In the genomic region with DNA sequence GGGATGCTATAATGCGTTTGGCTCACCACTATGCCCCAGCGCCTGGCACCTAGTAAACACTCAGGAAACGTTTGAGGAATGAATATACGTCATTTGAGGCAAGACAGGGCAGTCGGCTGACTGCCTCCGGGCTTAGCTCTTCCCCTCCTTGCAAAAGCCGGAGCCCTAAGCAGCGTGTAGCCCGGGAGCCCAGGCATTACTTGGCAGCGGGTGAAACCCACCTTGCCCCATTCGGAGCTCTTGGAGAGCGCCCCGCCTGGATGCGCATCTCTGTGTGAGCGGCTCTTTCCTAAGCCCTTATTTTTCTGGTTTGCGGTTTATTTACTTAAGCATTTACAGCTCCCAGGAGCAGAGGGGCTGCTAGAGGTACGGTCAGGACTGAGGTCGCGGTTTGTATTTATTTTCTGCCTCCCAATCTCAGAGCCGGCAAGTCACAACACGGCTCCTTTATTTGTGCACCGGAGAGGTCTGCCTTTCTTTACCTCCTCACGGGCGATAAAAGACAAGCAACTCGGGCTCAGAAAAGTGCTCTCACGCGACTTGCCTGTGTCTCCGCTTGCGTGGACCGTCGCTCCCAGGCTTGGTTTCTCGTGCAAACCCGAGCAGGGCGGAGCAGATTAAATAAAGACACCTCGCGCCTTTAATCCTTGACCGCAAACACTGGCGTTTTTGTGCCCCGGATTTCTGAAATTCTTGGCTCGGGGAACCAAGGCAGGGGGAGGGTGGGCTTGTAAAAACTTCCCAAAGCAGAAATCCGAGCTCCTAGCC, we compare ENCODE assay signal across 8 cellular contexts. TPM values are rescaled to one million over a fixed set of nuclear protein-coding genes. Genes with fewer than 3 reads are reported as not detected.
DNase-seq lines count a peak whose midpoint lies in the region; ATAC-seq, FAIRE-seq and TF ChIP-seq lines count a peak whose summit lies in the region.

No MANE protein-coding gene starts in this region.

- H3K36me3 ChIP-seq in endothelial cell of umbilical vein (ENCODE audit: control insufficient read depth in 2 of 2, extremely low read depth in 1 of 2, insufficient read depth in 2 of 2, low read length in 2 of 2) = no peaks in the 10 kb centered on the region

- intact Hi-C loops in endothelial cell of umbilical vein (cut with micrococcal nuclease) = loop anchor here (1.0 to 10.0 kb wide), 12 partner anchors 18 to 1318 kb away; a partner anchor contains a TSS

- no peak overlapping the region for H3K56ac ChIP-seq in H9 (ENCODE audit: insufficient read length, low read depth, low read length)

- no peak overlapping the region for H4K5ac ChIP-seq in H9 (ENCODE audit: insufficient read length, low read depth, low read length)

- H3K14ac ChIP-seq in H9 (ENCODE audit: insufficient read depth, low read length) = no peak overlapping the region

- no CpG with 5 or more reads among the region's 41 CpGs for WGBS in H9 (ENCODE audit: extremely low coverage, insufficient read length, low lambda C conversion rate)

- no peak overlapping the region for H3T11ph ChIP-seq in H9 (ENCODE audit: low read length)

- H2AK5ac ChIP-seq in H9 (ENCODE audit: insufficient read length, low read length) = no peak overlapping the region

- H3K27ac ChIP-seq in C4-2B (peak overlapping the region; percentile 64), H9 (ENCODE audit: insufficient read length, low read depth, low read length) (no peak overlapping the region), endothelial cell of umbilical vein (ENCODE audit: insufficient read depth, low read depth, low read length) (peak overlapping the region; percentile 80)

- no peak for FAIRE-seq in endothelial cell of umbilical vein (lab: Jason Lieb, UNC)

- no peak overlapping the region for H2BK5ac ChIP-seq in H9 (ENCODE audit: insufficient read length, low read length)

- H3K4me1 ChIP-seq in H9 (ENCODE audit: insufficient read depth, low read length) (0 out of 2 replicates have a peak, but pooled peaks cover 2% of the 10 kb centered on the region), endothelial cell of umbilical vein (ENCODE audit: control insufficient read depth, extremely low read depth, insufficient read depth, low read length) (peaks cover 24% of the 10 kb centered on the region)

- H3K4me1 Mint-ChIP-seq in H9 = peaks cover 13 to 16% of the 10 kb centered on the region in 2 experiments
- H3K4me1 Mint-ChIP-seq in stimulated activated naive CD8-positive, alpha-beta T cell treated with anti-CD3 and anti-CD28 coated beads, Interleukin-15, amount 100 ng/mL, for 72 hours = peaks cover 38% of the 10 kb centered on the region

- peak; percentile 67 for DNase-seq in H9
- peak; percentile 60 for DNase-seq in NCI-H69 (lab: John Stamatoyannopoulos, UW)
- peak; percentile 75 for DNase-seq in activated CD8-positive, alpha-beta memory T cell treated with anti-CD3 and anti-CD28 coated beads, Interleukin-2, amount 50 U/mL, for 48 hours
- DNase-seq in endothelial cell of umbilical vein (ENCODE audit: low read depth, low spot score) = peak; percentile 65
- DNase-seq in middle frontal gyrus (ENCODE audit: extremely low spot score, low spot score) = peak; percentile 8
- peak; percentile 39 to 47 for DNase-seq in stimulated activated naive CD8-positive, alpha-beta T cell treated with anti-CD3 and anti-CD28 coated beads, Interleukin-15, amount 100 ng/mL, for 72 hours

- H3K36me3 Mint-ChIP-seq in H9 (ENCODE audit: insufficient read depth in 1 of 3, low read depth in 3 of 3) = no peaks in the 10 kb centered on the region

- no peak overlapping the region for H2BK120ac ChIP-seq in H9 (ENCODE audit: low read depth, low read length, poor library complexity, severe bottlenecking)

- no peak overlapping the region for H4K8ac ChIP-seq in H9 (replicated peaks; ENCODE audit: insufficient read length, low read depth, low read length)

- peak overlapping the region; percentile 82 for H3K4me2 ChIP-seq in H9 (ENCODE audit: insufficient read depth, insufficient read length, low read length)
- peak overlapping the region; percentile 95 for H3K4me2 ChIP-seq in endothelial cell of umbilical vein (ENCODE audit: insufficient read depth, low read length)

- peaks cover 16% of the 10 kb centered on the region for H3K23me2 ChIP-seq in H9 (ENCODE audit: insufficient read length, low read depth, low read length, poor library complexity, severe bottlenecking)

- H4K20me1 ChIP-seq in H9 (ENCODE audit: control insufficient read depth, insufficient read depth, insufficient read length) = no peaks in the 10 kb centered on the region
- H4K20me1 ChIP-seq in endothelial cell of umbilical vein (replicated peaks; ENCODE audit: control insufficient read depth, extremely low read depth, insufficient read depth, low read length) = no peaks in the 10 kb centered on the region

- H3K9me1 ChIP-seq in endothelial cell of umbilical vein (replicated peaks; ENCODE audit: control insufficient read depth, extremely low read depth, insufficient read depth, low read length) = no peaks in the 10 kb centered on the region

- H4K91ac ChIP-seq in H9 (ENCODE audit: insufficient read length, low read depth, low read length) = no peak overlapping the region

- no peaks in the 10 kb centered on the region for H3K79me1 ChIP-seq in H9 (ENCODE audit: insufficient read depth, low read depth, low read length, poor library complexity, severe bottlenecking)

- TF ChIP-seq CTCF in C4-2B (conservative IDR thresholded peaks at IDR 0.05) (no peak), H9 (conservative IDR thresholded peaks at IDR 0.05) (0 out of 3 replicates have a peak, but pooled peaks have one; percentile 11), endothelial cell of umbilical vein (IDR thresholded peaks at IDR 0.05; ENCODE audit: extremely low read depth in 1 of 2, insufficient read depth in 1 of 2, low read depth in 1 of 2, low read length in 2 of 2) (no peak)

- no peak for TF ChIP-seq POLR2A in endothelial cell of umbilical vein (IDR thresholded peaks at IDR 0.05; ENCODE audit: low read depth, low read length)

- peak overlapping the region; percentile 68 for H3K9ac ChIP-seq in H9 (ENCODE audit: extremely low read depth, insufficient read length, low read length)
- H3K9ac ChIP-seq in endothelial cell of umbilical vein (replicated peaks; ENCODE audit: extremely low read depth, insufficient read depth, low read length) = peak overlapping the region; percentile 88

- H3K9me3 ChIP-seq in H9 (ENCODE audit: control insufficient read depth, low read depth, low read length) (no peaks in the 10 kb centered on the region), endothelial cell of umbilical vein (replicated peaks; ENCODE audit: control insufficient read depth, insufficient read depth, low read length) (no peaks in the 10 kb centered on the region)

- H2AFZ ChIP-seq in H9 (ENCODE audit: low read length) = peak overlapping the region; percentile 76
- H2AFZ ChIP-seq in endothelial cell of umbilical vein (ENCODE audit: low read depth, low read length) = peak overlapping the region; percentile 92

- H3K4me3 ChIP-seq in endothelial cell of umbilical vein (replicated peaks in 1 of 3; ENCODE audit: insufficient read depth in 1 of 3, low read depth in 1 of 3, low read length in 3 of 3) = peak overlapping the region; percentile 75 to 88 (median 85)

- no peak overlapping the region for H3K23ac ChIP-seq in H9 (ENCODE audit: insufficient read length, low read depth, low read length)

- CTCF ChIA-PET in endothelial cell of umbilical vein (lab: Charles Lee) = interaction anchor here (0.6 to 8.6 kb wide), 13 partner anchors 11 to 142 kb away, joined by 3 to 111 read pairs (median 4); a partner anchor contains a TSS

- no peak overlapping the region for H2BK15ac ChIP-seq in H9 (ENCODE audit: low read depth, low read length)

- no peaks in the 10 kb centered on the region for H3K9me3 Mint-ChIP-seq in H9
- H3K9me3 Mint-ChIP-seq in stimulated activated naive CD8-positive, alpha-beta T cell treated with anti-CD3 and anti-CD28 coated beads, Interleukin-15, amount 100 ng/mL, for 72 hours = no peaks in the 10 kb centered on the region

- peak; percentile 15 for ATAC-seq in stimulated activated naive CD8-positive, alpha-beta T cell treated with anti-CD3 and anti-CD28 coated beads, Interleukin-15, amount 100 ng/mL, for 72 hours
- no peak for ATAC-seq in HG02763 (IDR thresholded peaks at IDR 0.05; ENCODE audit: unreplicated experiment)

- H3K4me3 Mint-ChIP-seq in H9 = peak overlapping the region; percentile 88 to 92
- peak overlapping the region; percentile 86 to 97 for H3K4me3 Mint-ChIP-seq in stimulated activated naive CD8-positive, alpha-beta T cell treated with anti-CD3 and anti-CD28 coated beads, Interleukin-15, amount 100 ng/mL, for 72 hours

- H3K27me3 ChIP-seq in H9 (ENCODE audit: insufficient read depth, low read length) (no peaks in the 10 kb centered on the region), endothelial cell of umbilical vein (ENCODE audit: control insufficient read depth in 2 of 2, insufficient read depth in 2 of 2, low read length in 2 of 2) (peaks cover 0 to 2% of the 10 kb centered on the region in 2 experiments)

- peak overlapping the region; percentile 81 to 98 (median 83); a peak in 5 of 7 replicates for H3K27ac Mint-ChIP-seq in H9
- peak overlapping the region; percentile 75 to 97 for H3K27ac Mint-ChIP-seq in stimulated activated naive CD8-positive, alpha-beta T cell treated with anti-CD3 and anti-CD28 coated beads, Interleukin-15, amount 100 ng/mL, for 72 hours

- H2BK12ac ChIP-seq in H9 (ENCODE audit: insufficient read length, low read depth, low read length) = no peak overlapping the region

- TSS peak; percentile 77 for BruUV-seq in endothelial cell of umbilical vein (replicated peaks; lab: Mats Ljungman, UMichigan)

- POLR2A ChIA-PET in endothelial cell of umbilical vein (lab: Charles Lee) = interaction anchor here (0.5 to 2.7 kb wide), 24 partner anchors 12 to 695 kb away, joined by 3 to 26 read pairs (median 5); a partner anchor contains a TSS

- dilution Hi-C loops in endothelial cell of umbilical vein (cut with MboI; ENCODE audit: extremely low pct_ligation_motif_present, low sequenced_read_pairs) = no loop called here

- H3K4ac ChIP-seq in H9 (ENCODE audit: low read depth, low read length) = no peak overlapping the region

- H3K27me3 Mint-ChIP-seq in H9 (ENCODE audit: low read depth) = peaks cover 54% of the 10 kb centered on the region
- peaks cover 10% of the 10 kb centered on the region for H3K27me3 Mint-ChIP-seq in stimulated activated naive CD8-positive, alpha-beta T cell treated with anti-CD3 and anti-CD28 coated beads, Interleukin-15, amount 100 ng/mL, for 72 hours

- peak overlapping the region; percentile 2 for H3K18ac ChIP-seq in H9 (ENCODE audit: insufficient read length, low read depth, low read length)

- H2BK20ac ChIP-seq in H9 (ENCODE audit: low read depth, low read length, poor library complexity, severe bottlenecking) = no peak overlapping the region

- H3K79me2 ChIP-seq in H9 (ENCODE audit: insufficient read depth, low read length) = no peaks in the 10 kb centered on the region
- no peaks in the 10 kb centered on the region for H3K79me2 ChIP-seq in endothelial cell of umbilical vein (ENCODE audit: control insufficient read depth, insufficient read depth, low read length)

RNA-seq across cellular contexts. Expression of a gene that starts 0.7 kb away (rescaled TPM):
- 1.8 and 4.2 TPM in 2 replicates for total RNA-seq in H9 (2021)
- total RNA-seq in endothelial cell of umbilical vein = 16.1 and 18.0 TPM in 2 replicates
- polyA plus RNA-seq in endothelial cell of umbilical vein = 3.2 and 5.1 TPM in 2 replicates
- polyA plus RNA-seq in endothelial cell of umbilical vein (2011; cell fraction: cytosol; rRNA removed) = 5.5 and 5.9 TPM in 2 replicates
- polyA plus RNA-seq in endothelial cell of umbilical vein (2011; cell fraction: nucleus; rRNA removed) = 16.2 and 19.6 TPM in 2 replicates
- polyA plus RNA-seq in endothelial cell of umbilical vein (2012) = 7.3 and 8.4 TPM in 2 replicates
- polyA minus RNA-seq in endothelial cell of umbilical vein = 31.9 and 37.1 TPM in 2 replicates
- polyA minus RNA-seq in endothelial cell of umbilical vein (2011; cell fraction: cytosol; rRNA and poly(A)+ RNA removed) = 188 TPM
- 68.1 and 70.9 TPM in 2 replicates for polyA minus RNA-seq in endothelial cell of umbilical vein (2011; cell fraction: nucleus; rRNA and poly(A)+ RNA removed)

RNA-seq across cellular contexts. Expression of a gene that starts 25.4 kb away (rescaled TPM):
- total RNA-seq in H9 (2021) (9.5 and 10.6 TPM in 2 replicates), endothelial cell of umbilical vein (26.6 and 31.5 TPM in 2 replicates)
- polyA plus RNA-seq in endothelial cell of umbilical vein = 46.8 and 52.2 TPM in 2 replicates
- polyA plus RNA-seq in endothelial cell of umbilical vein (2011; cell fraction: cytosol; rRNA removed) = 31.8 and 34.5 TPM in 2 replicates
- 18.1 and 19.8 TPM in 2 replicates for polyA plus RNA-seq in endothelial cell of umbilical vein (2011; cell fraction: nucleus; rRNA removed)
- 27.8 and 28.8 TPM in 2 replicates for polyA plus RNA-seq in endothelial cell of umbilical vein (2012)
- 34.7 and 45.9 TPM in 2 replicates for polyA minus RNA-seq in endothelial cell of umbilical vein
- polyA minus RNA-seq in endothelial cell of umbilical vein (2011; cell fraction: cytosol; rRNA and poly(A)+ RNA removed) = 11.6 TPM
- 26.6 and 28.3 TPM in 2 replicates for polyA minus RNA-seq in endothelial cell of umbilical vein (2011; cell fraction: nucleus; rRNA and poly(A)+ RNA removed)

Comparison
In these comparisons a context has a peak if more than half of its experiments do, and no peak if none do; other contexts are left out.
1. DNase-seq: peak in every context shown above with its lines; median percentile 75 in activated CD8-positive, alpha-beta memory T cell treated with anti-CD3 and anti-CD28 coated beads, Interleukin-2, amount 50 U/mL, for 48 hours; 67 in H9; 65 in endothelial cell of umbilical vein; 60 in NCI-H69; 43 in stimulated activated naive CD8-positive, alpha-beta T cell treated with anti-CD3 and anti-CD28 coated beads, Interleukin-15, amount 100 ng/mL, for 72 hours; 8 in middle frontal gyrus.